30 cellular contexts compared by ENCODE assay signal in genomic region chr9:124001865-124002525, GRCh38. TPM values are rescaled to one million over a fixed set of nuclear protein-coding genes. Genes with fewer than 3 reads are reported as not detected.
"Had no signal": no experiment of that assay in that cellular context is flagged by ENCODE, and none has a peak within 500 bp of the region (broad histone marks: within the 10 kb centered on the region; RNA-seq: fewer than 3 reads in every experiment).

No MANE protein-coding gene starts in this region.

- H3K9me3 ChIP-seq: colonic mucosa, esophagus squamous epithelium, gastroesophageal sphincter, heart right ventricle, lower lobe of right lung, mucosa of descending colon, prostate gland, right atrium auricular region, thyroid gland, upper lobe of right lung had no signal

- DNase-seq: activated CD4-positive, alpha-beta T cell treated with anti-CD3 and anti-CD28 coated beads for 4 hours; activated CD4-positive, alpha-beta T cell treated with anti-CD3 and anti-CD28 coated beads, Interleukin-2, amount 50 U/mL, for 48 hours; activated CD4-positive, CD25-positive, alpha-beta regulatory T cell; activated CD8-positive, alpha-beta memory T cell treated with anti-CD3 and anti-CD28 coated beads, Interleukin-2, amount 50 U/mL, for 48 hours; activated effector memory CD4-positive, alpha-beta T cell treated with Interleukin-2 at 50 U/mL for 16 hours; activated naive CD4-positive, alpha-beta T cell treated with anti-CD3 and anti-CD28 coated beads for 36 hours; activated naive CD8-positive, alpha-beta T cell treated with anti-CD3 and anti-CD28 coated beads, Interleukin-2, amount 10 ng/mL, durations not matched to agents 7 days and 5 days; activated T-cell treated with anti-CD3 and anti-CD28 coated beads, Interleukin-2, amount 50 U/mL, for 72 hours; amniotic stem cell; colonic mucosa; endodermal cell; esophagus squamous epithelium; heart right ventricle; lower lobe of right lung; mesendoderm; mucosa of descending colon; stimulated activated CD4-positive, alpha-beta T cell treated with anti-CD3 and anti-CD28 coated beads, Interleukin-12 subunit alpha, Interleukin-12 subunit beta, amount 100 ng/mL, for 4 hours; stimulated activated CD4-positive, alpha-beta T cell treated with anti-CD3 and anti-CD28 coated beads, Interleukin-4, amount 100 ng/mL, for 4 hours; stimulated activated naive CD8-positive, alpha-beta T cell treated with anti-CD3 and anti-CD28 coated beads, Interleukin-15, Interleukin-2, amounts not matched to agents 100 U/mL and 50 U/mL, for 24 hours; thyroid gland; upper lobe of right lung had no signal

- H3K4me1 ChIP-seq: colonic mucosa, prostate gland had no signal

- H3K4me3 ChIP-seq: colonic mucosa, esophagus squamous epithelium, gastroesophageal sphincter, heart right ventricle, lower lobe of right lung, mucosa of descending colon, prostate gland, right atrium auricular region, thyroid gland, upper lobe of right lung had no signal

- H3K9me3 Mint-ChIP-seq: activated naive CD4-positive, alpha-beta T cell treated with anti-CD3 and anti-CD28 coated beads for 36 hours; activated naive CD8-positive, alpha-beta T cell treated with anti-CD3 and anti-CD28 coated beads, Interleukin-2, amount 10 ng/mL, durations not matched to agents 7 days and 5 days; activated T-cell treated with anti-CD3 and anti-CD28 coated beads, Interleukin-2, amount 50 U/mL, for 72 hours; endodermal cell; T-helper 1 cell treated with Interleukin-12 subunit alpha and Interleukin-12 subunit beta and Interleukin-4 antibody, amounts not matched to agents 30 μg/mL and 1 μg/mL, for 36 hours had no signal

- H3K36me3 ChIP-seq: colonic mucosa, esophagus squamous epithelium, gastroesophageal sphincter, heart right ventricle, lower lobe of right lung, prostate gland, right atrium auricular region, thyroid gland, upper lobe of right lung had no signal

- ATAC-seq: activated T-cell treated with anti-CD3 and anti-CD28 coated beads, Interleukin-2, amount 50 U/mL, for 72 hours; gastroesophageal sphincter; heart right ventricle; lower lobe of right lung; mucosa of descending colon; stimulated activated naive CD8-positive, alpha-beta T cell treated with anti-CD3 and anti-CD28 coated beads, Interleukin-15, Interleukin-2, amounts not matched to agents 100 U/mL and 50 U/mL, for 24 hours; upper lobe of right lung had no signal

- FAIRE-seq: bronchial epithelial cell, keratinocyte had no signal

- H3K27ac Mint-ChIP-seq: activated naive CD4-positive, alpha-beta T cell treated with anti-CD3 and anti-CD28 coated beads for 36 hours; activated naive CD8-positive, alpha-beta T cell treated with anti-CD3 and anti-CD28 coated beads, Interleukin-2, amount 10 ng/mL, durations not matched to agents 7 days and 5 days; activated T-cell treated with anti-CD3 and anti-CD28 coated beads, Interleukin-2, amount 50 U/mL, for 72 hours; endodermal cell; T-helper 1 cell treated with Interleukin-12 subunit alpha and Interleukin-12 subunit beta and Interleukin-4 antibody, amounts not matched to agents 30 μg/mL and 1 μg/mL, for 36 hours had no signal

- H3K4me3 Mint-ChIP-seq: activated naive CD4-positive, alpha-beta T cell treated with anti-CD3 and anti-CD28 coated beads for 36 hours; activated naive CD8-positive, alpha-beta T cell treated with anti-CD3 and anti-CD28 coated beads, Interleukin-2, amount 10 ng/mL, durations not matched to agents 7 days and 5 days; activated T-cell treated with anti-CD3 and anti-CD28 coated beads, Interleukin-2, amount 50 U/mL, for 72 hours; endodermal cell; T-helper 1 cell treated with Interleukin-12 subunit alpha and Interleukin-12 subunit beta and Interleukin-4 antibody, amounts not matched to agents 30 μg/mL and 1 μg/mL, for 36 hours had no signal

- H3K27ac ChIP-seq: colonic mucosa, esophagus squamous epithelium, gastroesophageal sphincter, heart right ventricle, lower lobe of right lung, prostate gland, right atrium auricular region, thyroid gland, upper lobe of right lung had no signal

RNA-seq across cellular contexts. Expression of gene LHX2, which starts 9.6 kb away (rescaled TPM):
- total RNA-seq: activated CD8-positive, alpha-beta memory T cell treated with anti-CD3 and anti-CD28 coated beads for 36 hours; activated naive CD4-positive, alpha-beta T cell treated with anti-CD3 and anti-CD28 coated beads for 36 hours; activated naive CD8-positive, alpha-beta T cell treated with anti-CD3 and anti-CD28 coated beads, Interleukin-2, amount 10 ng/mL, durations not matched to agents 7 days and 5 days; activated T-cell treated with anti-CD3 and anti-CD28 coated beads, Interleukin-2, amount 50 U/mL, for 72 hours; bronchial epithelial cell; gastroesophageal sphincter; lower lobe of right lung; mucosa of descending colon; osteocyte; subcutaneous adipose tissue; thyroid gland; upper lobe of right lung had no signal
